In the genomic region with DNA sequence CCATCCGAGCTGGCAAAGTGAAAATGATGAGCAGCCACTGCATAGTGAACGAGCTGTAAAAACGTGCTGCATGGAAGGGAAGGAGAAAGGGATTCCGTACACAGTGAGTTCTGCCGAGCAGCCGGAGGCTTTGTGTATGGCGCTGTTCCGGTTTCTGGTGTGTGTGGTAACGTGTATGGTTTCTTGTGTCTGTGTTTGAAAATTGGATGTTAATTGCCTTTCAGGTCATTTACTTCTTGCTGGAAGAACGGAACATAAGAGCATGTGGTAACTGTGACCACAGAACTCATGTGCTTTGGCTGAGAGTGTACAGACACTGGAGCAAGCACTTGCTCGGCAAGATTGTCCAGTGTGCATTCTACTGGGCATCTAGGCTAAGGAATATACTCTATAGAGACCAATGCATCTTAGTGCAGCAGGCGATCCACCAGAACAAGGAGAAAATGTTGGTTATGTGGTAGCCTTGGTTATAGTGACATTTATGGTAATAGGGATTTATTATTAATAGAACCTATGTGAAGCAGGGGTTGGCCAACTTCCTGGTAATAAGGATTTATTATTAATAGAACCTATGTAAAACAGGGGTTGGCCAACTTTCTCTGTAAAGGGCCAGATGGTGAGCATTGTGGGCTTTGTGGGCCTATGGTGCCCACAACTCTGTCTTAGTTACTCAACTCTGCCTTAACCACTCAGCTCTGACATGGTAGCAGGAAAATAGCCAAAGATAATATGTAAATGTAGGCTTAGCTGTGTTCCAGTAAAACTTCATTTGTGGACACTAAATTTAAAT, we compare ENCODE assay signal across 1 cellular context.
TF ChIP-seq lines count a peak whose summit lies in the region.

No MANE protein-coding gene starts in this region.

TF ChIP-seq in GM12878, 131 proteins besides CTCF, POLR2A, EP300 and RAD21 (continued from another document and continues in another):
- TF ChIP-seq MXI1 (IDR thresholded peaks at IDR 0.05; ENCODE audit: low read depth, low read length), result peak; percentile 5; the same call in 1 of the 2 replicates
- 0 out of 4 replicates have a peak, but pooled peaks of 1 of the 2 experiments have one; percentile 16 for TF ChIP-seq CEBPB (IDR thresholded peaks at IDR 0.05; ENCODE audit: borderline replicate concordance in 1 of 2, low read depth in 2 of 2, low read length in 2 of 2)
- TF ChIP-seq ESRRA (IDR thresholded peaks at IDR 0.05; ENCODE audit: low read length), result no peak
- TF ChIP-seq, protein P1, sequence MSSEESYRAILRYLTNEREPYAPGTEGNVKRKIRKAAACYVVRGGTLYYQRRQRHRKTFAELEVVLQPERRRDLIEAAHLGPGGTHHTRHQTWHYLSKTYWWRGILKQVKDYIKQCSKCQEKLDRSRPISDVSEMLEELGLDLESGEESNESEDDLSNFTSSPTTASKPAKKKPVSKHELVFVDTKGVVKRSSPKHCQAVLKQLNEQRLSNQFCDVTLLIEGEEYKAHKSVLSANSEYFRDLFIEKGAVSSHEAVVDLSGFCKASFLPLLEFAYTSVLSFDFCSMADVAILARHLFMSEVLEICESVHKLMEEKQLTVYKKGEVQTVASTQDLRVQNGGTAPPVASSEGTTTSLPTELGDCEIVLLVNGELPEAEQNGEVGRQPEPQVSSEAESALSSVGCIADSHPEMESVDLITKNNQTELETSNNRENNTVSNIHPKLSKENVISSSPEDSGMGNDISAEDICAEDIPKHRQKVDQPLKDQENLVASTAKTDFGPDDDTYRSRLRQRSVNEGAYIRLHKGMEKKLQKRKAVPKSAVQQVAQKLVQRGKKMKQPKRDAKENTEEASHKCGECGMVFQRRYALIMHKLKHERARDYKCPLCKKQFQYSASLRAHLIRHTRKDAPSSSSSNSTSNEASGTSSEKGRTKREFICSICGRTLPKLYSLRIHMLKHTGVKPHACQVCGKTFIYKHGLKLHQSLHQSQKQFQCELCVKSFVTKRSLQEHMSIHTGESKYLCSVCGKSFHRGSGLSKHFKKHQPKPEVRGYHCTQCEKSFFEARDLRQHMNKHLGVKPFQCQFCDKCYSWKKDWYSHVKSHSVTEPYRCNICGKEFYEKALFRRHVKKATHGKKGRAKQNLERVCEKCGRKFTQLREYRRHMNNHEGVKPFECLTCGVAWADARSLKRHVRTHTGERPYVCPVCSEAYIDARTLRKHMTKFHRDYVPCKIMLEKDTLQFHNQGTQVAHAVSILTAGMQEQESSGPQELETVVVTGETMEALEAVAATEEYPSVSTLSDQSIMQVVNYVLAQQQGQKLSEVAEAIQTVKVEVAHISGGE (CRISPR knock-in tag; IDR thresholded peaks at IDR 0.05), result no peak
- TF ChIP-seq NBN (IDR thresholded peaks at IDR 0.05), result no peak
- peak; percentile 42; the same call in 1 of the 2 replicates for TF ChIP-seq CREM (IDR thresholded peaks at IDR 0.05; ENCODE audit: low read depth)
- TF ChIP-seq MYC (IDR thresholded peaks at IDR 0.05; ENCODE audit: insufficient read depth, insufficient read length, insufficient replicate concordance, low read length, severe bottlenecking), result no peak
- TF ChIP-seq STAT1 (conservative IDR thresholded peaks at IDR 0.05), result no peak
- TF ChIP-seq RELA (IDR thresholded peaks at IDR 0.05; ENCODE audit: borderline replicate concordance, partially characterized antibody), result no peak
- TF ChIP-seq, protein P2, sequence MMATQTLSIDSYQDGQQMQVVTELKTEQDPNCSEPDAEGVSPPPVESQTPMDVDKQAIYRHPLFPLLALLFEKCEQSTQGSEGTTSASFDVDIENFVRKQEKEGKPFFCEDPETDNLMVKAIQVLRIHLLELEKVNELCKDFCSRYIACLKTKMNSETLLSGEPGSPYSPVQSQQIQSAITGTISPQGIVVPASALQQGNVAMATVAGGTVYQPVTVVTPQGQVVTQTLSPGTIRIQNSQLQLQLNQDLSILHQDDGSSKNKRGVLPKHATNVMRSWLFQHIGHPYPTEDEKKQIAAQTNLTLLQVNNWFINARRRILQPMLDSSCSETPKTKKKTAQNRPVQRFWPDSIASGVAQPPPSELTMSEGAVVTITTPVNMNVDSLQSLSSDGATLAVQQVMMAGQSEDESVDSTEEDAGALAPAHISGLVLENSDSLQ (IDR thresholded peaks at IDR 0.05), result 0 out of 2 replicates have a peak, but pooled peaks have one; percentile 1
- TF ChIP-seq ZNF622 (IDR thresholded peaks at IDR 0.05), result no peak
- no peak for TF ChIP-seq JUND (IDR thresholded peaks at IDR 0.05; ENCODE audit: low read depth, low read length)
- TF ChIP-seq WRNIP1 (IDR thresholded peaks at IDR 0.05; ENCODE audit: borderline replicate concordance, low read depth, low read length), result peak; percentile 47; the same call in 1 of the 2 replicates
- TF ChIP-seq MTA3 (IDR thresholded peaks at IDR 0.05; ENCODE audit: borderline replicate concordance, low read length), result peak; percentile 2; the same call in 1 of the 2 replicates
- TF ChIP-seq, protein P3, sequence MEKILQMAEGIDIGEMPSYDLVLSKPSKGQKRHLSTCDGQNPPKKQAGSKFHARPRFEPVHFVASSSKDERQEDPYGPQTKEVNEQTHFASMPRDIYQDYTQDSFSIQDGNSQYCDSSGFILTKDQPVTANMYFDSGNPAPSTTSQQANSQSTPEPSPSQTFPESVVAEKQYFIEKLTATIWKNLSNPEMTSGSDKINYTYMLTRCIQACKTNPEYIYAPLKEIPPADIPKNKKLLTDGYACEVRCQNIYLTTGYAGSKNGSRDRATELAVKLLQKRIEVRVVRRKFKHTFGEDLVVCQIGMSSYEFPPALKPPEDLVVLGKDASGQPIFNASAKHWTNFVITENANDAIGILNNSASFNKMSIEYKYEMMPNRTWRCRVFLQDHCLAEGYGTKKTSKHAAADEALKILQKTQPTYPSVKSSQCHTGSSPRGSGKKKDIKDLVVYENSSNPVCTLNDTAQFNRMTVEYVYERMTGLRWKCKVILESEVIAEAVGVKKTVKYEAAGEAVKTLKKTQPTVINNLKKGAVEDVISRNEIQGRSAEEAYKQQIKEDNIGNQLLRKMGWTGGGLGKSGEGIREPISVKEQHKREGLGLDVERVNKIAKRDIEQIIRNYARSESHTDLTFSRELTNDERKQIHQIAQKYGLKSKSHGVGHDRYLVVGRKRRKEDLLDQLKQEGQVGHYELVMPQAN (conservative IDR thresholded peaks at IDR 0.05), result no peak
- no peak for TF ChIP-seq POLR2AphosphoS2 (IDR thresholded peaks at IDR 0.05; ENCODE audit: low read depth, low read length)
- peak; percentile 65; the same call in 1 of the 2 replicates for TF ChIP-seq TCF12 (IDR thresholded peaks at IDR 0.05; ENCODE audit: low read depth, low read length)
- TF ChIP-seq IKZF1 (conservative IDR thresholded peaks at IDR 0.05), result peak; percentile 46
- TF ChIP-seq, protein P4, sequence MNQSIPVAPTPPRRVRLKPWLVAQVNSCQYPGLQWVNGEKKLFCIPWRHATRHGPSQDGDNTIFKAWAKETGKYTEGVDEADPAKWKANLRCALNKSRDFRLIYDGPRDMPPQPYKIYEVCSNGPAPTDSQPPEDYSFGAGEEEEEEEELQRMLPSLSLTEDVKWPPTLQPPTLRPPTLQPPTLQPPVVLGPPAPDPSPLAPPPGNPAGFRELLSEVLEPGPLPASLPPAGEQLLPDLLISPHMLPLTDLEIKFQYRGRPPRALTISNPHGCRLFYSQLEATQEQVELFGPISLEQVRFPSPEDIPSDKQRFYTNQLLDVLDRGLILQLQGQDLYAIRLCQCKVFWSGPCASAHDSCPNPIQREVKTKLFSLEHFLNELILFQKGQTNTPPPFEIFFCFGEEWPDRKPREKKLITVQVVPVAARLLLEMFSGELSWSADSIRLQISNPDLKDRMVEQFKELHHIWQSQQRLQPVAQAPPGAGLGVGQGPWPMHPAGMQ (IDR thresholded peaks at IDR 0.05; ENCODE audit: borderline replicate concordance), result no peak
- TF ChIP-seq, protein P5, sequence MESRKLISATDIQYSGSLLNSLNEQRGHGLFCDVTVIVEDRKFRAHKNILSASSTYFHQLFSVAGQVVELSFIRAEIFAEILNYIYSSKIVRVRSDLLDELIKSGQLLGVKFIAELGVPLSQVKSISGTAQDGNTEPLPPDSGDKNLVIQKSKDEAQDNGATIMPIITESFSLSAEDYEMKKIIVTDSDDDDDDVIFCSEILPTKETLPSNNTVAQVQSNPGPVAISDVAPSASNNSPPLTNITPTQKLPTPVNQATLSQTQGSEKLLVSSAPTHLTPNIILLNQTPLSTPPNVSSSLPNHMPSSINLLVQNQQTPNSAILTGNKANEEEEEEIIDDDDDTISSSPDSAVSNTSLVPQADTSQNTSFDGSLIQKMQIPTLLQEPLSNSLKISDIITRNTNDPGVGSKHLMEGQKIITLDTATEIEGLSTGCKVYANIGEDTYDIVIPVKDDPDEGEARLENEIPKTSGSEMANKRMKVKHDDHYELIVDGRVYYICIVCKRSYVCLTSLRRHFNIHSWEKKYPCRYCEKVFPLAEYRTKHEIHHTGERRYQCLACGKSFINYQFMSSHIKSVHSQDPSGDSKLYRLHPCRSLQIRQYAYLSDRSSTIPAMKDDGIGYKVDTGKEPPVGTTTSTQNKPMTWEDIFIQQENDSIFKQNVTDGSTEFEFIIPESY (IDR thresholded peaks at IDR 0.05), result no peak
- TF ChIP-seq TBL1XR1 (IDR thresholded peaks at IDR 0.05; ENCODE audit: low read depth, low read length), result peak; percentile 44; the same call in 1 of the 2 replicates
- TF ChIP-seq, protein P6, sequence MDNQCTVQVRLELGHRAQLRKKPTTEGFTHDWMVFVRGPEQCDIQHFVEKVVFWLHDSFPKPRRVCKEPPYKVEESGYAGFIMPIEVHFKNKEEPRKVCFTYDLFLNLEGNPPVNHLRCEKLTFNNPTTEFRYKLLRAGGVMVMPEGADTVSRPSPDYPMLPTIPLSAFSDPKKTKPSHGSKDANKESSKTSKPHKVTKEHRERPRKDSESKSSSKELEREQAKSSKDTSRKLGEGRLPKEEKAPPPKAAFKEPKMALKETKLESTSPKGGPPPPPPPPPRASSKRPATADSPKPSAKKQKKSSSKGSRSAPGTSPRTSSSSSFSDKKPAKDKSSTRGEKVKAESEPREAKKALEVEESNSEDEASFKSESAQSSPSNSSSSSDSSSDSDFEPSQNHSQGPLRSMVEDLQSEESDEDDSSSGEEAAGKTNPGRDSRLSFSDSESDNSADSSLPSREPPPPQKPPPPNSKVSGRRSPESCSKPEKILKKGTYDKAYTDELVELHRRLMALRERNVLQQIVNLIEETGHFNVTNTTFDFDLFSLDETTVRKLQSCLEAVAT (IDR thresholded peaks at IDR 0.05), result peak; percentile 62; the same call in 1 of the 2 replicates
- peak; percentile 73 for TF ChIP-seq MEF2B (IDR thresholded peaks at IDR 0.05; ENCODE audit: partially characterized antibody, poor library complexity, severe bottlenecking)
- TF ChIP-seq ETV6 (conservative IDR thresholded peaks at IDR 0.05 in 1 of 2, IDR thresholded peaks at IDR 0.05 in 1 of 2; ENCODE audit: borderline replicate concordance in 1 of 2, low read depth in 1 of 2), result 0 out of 4 replicates have a peak, but pooled peaks of 1 of the 2 experiments have one; percentile 10
- TF ChIP-seq RAD51 (IDR thresholded peaks at IDR 0.05), result 0 out of 2 replicates have a peak, but pooled peaks have one; percentile 10
- peak; percentile 94; the same call in 2 of the 3 replicates for TF ChIP-seq POU2F2 (IDR thresholded peaks at IDR 0.05; ENCODE audit: borderline replicate concordance, low read depth, low read length)
- TF ChIP-seq, protein P7, sequence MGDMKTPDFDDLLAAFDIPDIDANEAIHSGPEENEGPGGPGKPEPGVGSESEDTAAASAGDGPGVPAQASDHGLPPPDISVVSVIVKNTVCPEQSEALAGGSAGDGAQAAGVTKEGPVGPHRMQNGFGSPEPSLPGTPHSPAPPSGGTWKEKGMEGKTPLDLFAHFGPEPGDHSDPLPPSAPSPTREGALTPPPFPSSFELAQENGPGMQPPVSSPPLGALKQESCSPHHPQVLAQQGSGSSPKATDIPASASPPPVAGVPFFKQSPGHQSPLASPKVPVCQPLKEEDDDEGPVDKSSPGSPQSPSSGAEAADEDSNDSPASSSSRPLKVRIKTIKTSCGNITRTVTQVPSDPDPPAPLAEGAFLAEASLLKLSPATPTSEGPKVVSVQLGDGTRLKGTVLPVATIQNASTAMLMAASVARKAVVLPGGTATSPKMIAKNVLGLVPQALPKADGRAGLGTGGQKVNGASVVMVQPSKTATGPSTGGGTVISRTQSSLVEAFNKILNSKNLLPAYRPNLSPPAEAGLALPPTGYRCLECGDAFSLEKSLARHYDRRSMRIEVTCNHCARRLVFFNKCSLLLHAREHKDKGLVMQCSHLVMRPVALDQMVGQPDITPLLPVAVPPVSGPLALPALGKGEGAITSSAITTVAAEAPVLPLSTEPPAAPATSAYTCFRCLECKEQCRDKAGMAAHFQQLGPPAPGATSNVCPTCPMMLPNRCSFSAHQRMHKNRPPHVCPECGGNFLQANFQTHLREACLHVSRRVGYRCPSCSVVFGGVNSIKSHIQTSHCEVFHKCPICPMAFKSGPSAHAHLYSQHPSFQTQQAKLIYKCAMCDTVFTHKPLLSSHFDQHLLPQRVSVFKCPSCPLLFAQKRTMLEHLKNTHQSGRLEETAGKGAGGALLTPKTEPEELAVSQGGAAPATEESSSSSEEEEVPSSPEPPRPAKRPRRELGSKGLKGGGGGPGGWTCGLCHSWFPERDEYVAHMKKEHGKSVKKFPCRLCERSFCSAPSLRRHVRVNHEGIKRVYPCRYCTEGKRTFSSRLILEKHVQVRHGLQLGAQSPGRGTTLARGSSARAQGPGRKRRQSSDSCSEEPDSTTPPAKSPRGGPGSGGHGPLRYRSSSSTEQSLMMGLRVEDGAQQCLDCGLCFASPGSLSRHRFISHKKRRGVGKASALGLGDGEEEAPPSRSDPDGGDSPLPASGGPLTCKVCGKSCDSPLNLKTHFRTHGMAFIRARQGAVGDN (IDR thresholded peaks at IDR 0.05), result no peak
- TF ChIP-seq GATAD2B (conservative IDR thresholded peaks at IDR 0.05; ENCODE audit: low read depth), result peak; percentile 59
- TF ChIP-seq JUNB (IDR thresholded peaks at IDR 0.05), result peak; percentile 64
- TF ChIP-seq, protein P8, sequence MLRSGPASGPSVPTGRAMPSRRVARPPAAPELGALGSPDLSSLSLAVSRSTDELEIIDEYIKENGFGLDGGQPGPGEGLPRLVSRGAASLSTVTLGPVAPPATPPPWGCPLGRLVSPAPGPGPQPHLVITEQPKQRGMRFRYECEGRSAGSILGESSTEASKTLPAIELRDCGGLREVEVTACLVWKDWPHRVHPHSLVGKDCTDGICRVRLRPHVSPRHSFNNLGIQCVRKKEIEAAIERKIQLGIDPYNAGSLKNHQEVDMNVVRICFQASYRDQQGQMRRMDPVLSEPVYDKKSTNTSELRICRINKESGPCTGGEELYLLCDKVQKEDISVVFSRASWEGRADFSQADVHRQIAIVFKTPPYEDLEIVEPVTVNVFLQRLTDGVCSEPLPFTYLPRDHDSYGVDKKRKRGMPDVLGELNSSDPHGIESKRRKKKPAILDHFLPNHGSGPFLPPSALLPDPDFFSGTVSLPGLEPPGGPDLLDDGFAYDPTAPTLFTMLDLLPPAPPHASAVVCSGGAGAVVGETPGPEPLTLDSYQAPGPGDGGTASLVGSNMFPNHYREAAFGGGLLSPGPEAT (IDR thresholded peaks at IDR 0.05; ENCODE audit: low read depth), result peak; percentile 15; the same call in 1 of the 2 replicates
- TF ChIP-seq, protein P9, sequence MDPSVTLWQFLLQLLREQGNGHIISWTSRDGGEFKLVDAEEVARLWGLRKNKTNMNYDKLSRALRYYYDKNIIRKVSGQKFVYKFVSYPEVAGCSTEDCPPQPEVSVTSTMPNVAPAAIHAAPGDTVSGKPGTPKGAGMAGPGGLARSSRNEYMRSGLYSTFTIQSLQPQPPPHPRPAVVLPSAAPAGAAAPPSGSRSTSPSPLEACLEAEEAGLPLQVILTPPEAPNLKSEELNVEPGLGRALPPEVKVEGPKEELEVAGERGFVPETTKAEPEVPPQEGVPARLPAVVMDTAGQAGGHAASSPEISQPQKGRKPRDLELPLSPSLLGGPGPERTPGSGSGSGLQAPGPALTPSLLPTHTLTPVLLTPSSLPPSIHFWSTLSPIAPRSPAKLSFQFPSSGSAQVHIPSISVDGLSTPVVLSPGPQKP (IDR thresholded peaks at IDR 0.05; ENCODE audit: low read depth, low read length), result peak; percentile 44
